7 cellular contexts compared by ENCODE assay signal in the genomic region with DNA sequence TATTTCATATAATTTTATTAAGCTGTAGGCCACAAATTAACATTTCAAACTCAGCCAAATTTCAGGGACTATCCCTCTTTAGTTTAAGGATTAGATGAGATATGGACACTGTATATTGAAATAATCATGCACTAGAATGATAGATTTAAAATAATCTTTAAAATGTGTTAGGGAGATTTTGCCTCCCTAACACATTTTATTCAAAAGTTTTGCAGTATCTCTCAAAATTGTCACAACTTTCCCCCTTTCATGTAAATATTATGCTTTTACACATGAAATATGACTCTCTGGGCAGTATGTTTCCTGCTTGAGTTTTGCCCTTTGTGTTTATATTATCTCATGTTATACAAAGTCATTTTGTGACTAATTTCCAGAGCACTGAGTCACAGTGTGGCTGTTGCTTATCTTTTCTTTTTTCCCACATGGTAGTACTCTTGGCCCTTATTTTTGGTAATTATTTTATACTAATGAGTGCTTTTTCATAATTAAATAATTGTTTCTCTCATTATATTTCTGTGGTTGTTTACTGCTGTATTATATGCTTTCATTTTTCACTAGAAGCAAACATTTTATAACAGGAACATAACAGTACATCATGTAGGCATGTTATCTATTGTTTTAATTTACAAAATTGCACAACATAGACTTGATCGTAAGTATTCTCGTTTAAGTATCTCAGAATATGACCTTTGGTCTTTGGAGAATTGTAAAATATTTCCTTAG. TPM values are rescaled to one million over a fixed set of nuclear protein-coding genes. Genes with fewer than 3 reads are reported as not detected.
DNase-seq lines count a peak whose midpoint lies in the region; ATAC-seq and TF ChIP-seq lines count a peak whose summit lies in the region.

No MANE protein-coding gene starts in this region.

- peak; percentile 78 for DNase-seq in amniotic epithelial cell (ENCODE audit: low read depth)
- no peak for DNase-seq in kidney epithelial cell (ENCODE audit: low read depth)
- no peak for DNase-seq in transverse colon
- DNase-seq in BE2C: no peak
- no peak for DNase-seq in NCI-H1694 (lab: John Stamatoyannopoulos, UW)

- no peaks in the 10 kb centered on the region for H3K9me3 ChIP-seq in transverse colon
- no peaks in the 10 kb centered on the region for H3K9me3 ChIP-seq in BE2C

- H3K4me1 ChIP-seq in transverse colon: peaks cover 0 to 44% (median 4%) of the 10 kb centered on the region in 4 donors
- H3K4me1 ChIP-seq in BE2C: no peaks in the 10 kb centered on the region

- peak overlapping the region in 3 of 4 donors; percentile 49 to 74 (median 73) for H3K27ac ChIP-seq in transverse colon

- H3K36me3 ChIP-seq in kidney epithelial cell (ENCODE audit: control insufficient read depth, insufficient read depth, low read length) (no peaks in the 10 kb centered on the region), transverse colon (no peaks in the 10 kb centered on the region), BE2C (no peaks in the 10 kb centered on the region)

- in situ Hi-C loops in transverse colon (cut with MboI; ENCODE audit: low pct_ligation_motif_present in 1 of 4, low pct_unique_long_range_greater_than_20kb in 1 of 4, low sequenced_read_pairs in 3 of 4): no loop called here

- H3K27me3 ChIP-seq in kidney epithelial cell (ENCODE audit: control insufficient read depth, insufficient read depth, low read length) (no peaks in the 10 kb centered on the region), transverse colon (no peaks in the 10 kb centered on the region), BE2C (no peaks in the 10 kb centered on the region)

- no peak for TF ChIP-seq POLR2A in transverse colon (IDR thresholded peaks at IDR 0.05)

- intact Hi-C loops in transverse colon (cut with DNase I; ENCODE audit: low total_unique reads): no loop called here

- TF ChIP-seq CTCF in kidney epithelial cell (IDR thresholded peaks at IDR 0.05; ENCODE audit: insufficient read depth, low read length, poor library complexity, severe bottlenecking): no peak
- no peak for TF ChIP-seq CTCF in transverse colon (IDR thresholded peaks at IDR 0.05)
- no peak for TF ChIP-seq CTCF in BE2C (IDR thresholded peaks at IDR 0.05; ENCODE audit: low read depth, low read length)

- peak; percentile 78 for ATAC-seq in HG02884 (IDR thresholded peaks at IDR 0.05; ENCODE audit: unreplicated experiment)
- ATAC-seq in GM19467 (IDR thresholded peaks at IDR 0.05; ENCODE audit: unreplicated experiment): no peak

- whole genome bisulfite sequencing in transverse colon (ENCODE audit: low coverage in 1 of 2), 2 donors: 15 to 17% methylated on average over 2 of the region's 2 CpGs

- no peak for TF ChIP-seq EP300 in transverse colon (IDR thresholded peaks at IDR 0.05; ENCODE audit: low read depth)

- H3K4me3 ChIP-seq in kidney epithelial cell (ENCODE audit: low read depth, low read length) (peak overlapping the region; percentile 55), transverse colon (peak overlapping the region in 3 of 4 donors; percentile 26 to 42 (median 34)), BE2C (ENCODE audit: low read depth, low read length) (no peak overlapping the region)

RNA-seq across cellular contexts. Expression of gene TFPI, which starts 1.1 kb away (rescaled TPM):
- total RNA-seq in kidney epithelial cell: 31.1 and 34.2 TPM in 2 replicates
- 10 to 100 TPM in 3 of 4 donors, 1 to 10 TPM in 1; 7.1 to 28.9 (median 20.2) TPM for total RNA-seq in transverse colon
- 7.7 TPM for polyA plus RNA-seq in BE2C (2012; ENCODE audit: insufficient read depth, insufficient read length, low read depth)
